22 cellular contexts compared by ENCODE assay signal in the genomic region with DNA sequence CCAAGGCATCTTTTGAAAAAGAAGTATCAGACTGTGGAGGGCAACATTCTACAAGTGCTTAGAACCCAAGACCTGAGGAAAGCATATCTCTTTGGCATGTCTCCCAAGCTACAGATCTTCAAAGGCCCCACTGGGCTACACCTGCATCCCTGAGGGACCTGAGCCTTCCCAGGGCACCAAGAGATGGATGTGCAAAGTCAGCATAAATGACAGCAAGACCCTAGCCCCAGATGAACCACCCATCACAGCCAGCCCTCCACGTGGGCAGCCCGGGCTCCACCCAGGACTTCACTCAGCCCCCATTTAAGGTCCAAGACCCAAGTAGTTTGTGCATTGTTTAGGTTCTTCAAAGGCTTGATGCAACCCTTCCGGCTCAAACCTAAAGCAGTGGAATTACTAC.
DNase-seq lines count a peak whose midpoint lies in the region; ATAC-seq, FAIRE-seq and TF ChIP-seq lines count a peak whose summit lies in the region.
"Had no signal": no experiment of that assay in that cellular context is flagged by ENCODE, and none has a peak within 500 bp of the region (broad histone marks: within the 10 kb centered on the region; RNA-seq: fewer than 3 reads in every experiment).

No MANE protein-coding gene starts in this region.

- H3K27ac ChIP-seq in HepG2 (ENCODE audit: extremely low read length, insufficient read depth, low read length) (no peak overlapping the region), right lobe of liver (no peak overlapping the region), Karpas-422 (ENCODE audit: low read length) (peak overlapping the region; percentile 39), GM12878 (ENCODE audit: control insufficient read depth, insufficient read depth) (no peak overlapping the region)
- H3K27ac ChIP-seq: BLaER1, C4-2B, GM23248 had no signal

- TF ChIP-seq RAD21 in HepG2 (CRISPR knock-in tag; IDR thresholded peaks at IDR 0.05) (no peak), GM12878 (IDR thresholded peaks at IDR 0.05; ENCODE audit: insufficient read depth, low read depth, low read length) (no peak)

- TF ChIP-seq CTCF in HepG2 (CRISPR knock-in tag; IDR thresholded peaks at IDR 0.05), result no peak
- TF ChIP-seq CTCF in right lobe of liver (IDR thresholded peaks at IDR 0.05), result no peak
- TF ChIP-seq CTCF in GM12878 (IDR thresholded peaks at IDR 0.05 in 2 of 3, conservative IDR thresholded peaks at IDR 0.05 in 1 of 3; ENCODE audit: control insufficient read depth in 2 of 3, extremely low read depth in 1 of 3, insufficient read depth in 1 of 3, low read depth in 3 of 3, low read length in 3 of 3), result no peak

- ATAC-seq in HepG2 (no peak), right lobe of liver (no peak), GM12878 (no peak), GM18909 (IDR thresholded peaks at IDR 0.05; ENCODE audit: poor library complexity, unreplicated experiment) (no peak)

- POLR2A ChIA-PET in HepG2 (lab: Yijun Ruan, JAX) (no interaction called here), GM12878 (lab: Charles Lee) (no interaction called here)

- no peaks in the 10 kb centered on the region; a peak in 1 of 5 replicates for H3K27me3 ChIP-seq in HepG2 (ENCODE audit: control insufficient read depth in 1 of 2, insufficient read depth in 2 of 2, low read length in 2 of 2)
- H3K27me3 ChIP-seq in right lobe of liver, result no peaks in the 10 kb centered on the region
- no peaks in the 10 kb centered on the region for H3K27me3 ChIP-seq in Karpas-422 (ENCODE audit: low read length)
- H3K27me3 ChIP-seq in GM12878 (replicated peaks in 1 of 2; ENCODE audit: control insufficient read depth in 2 of 2, insufficient read depth in 2 of 2, low read length in 1 of 2), result no peaks in the 10 kb centered on the region
- H3K27me3 ChIP-seq: BLaER1 had no signal

- TF ChIP-seq EP300 in HepG2 (IDR thresholded peaks at IDR 0.05; ENCODE audit: low read depth in 2 of 2, low read length in 2 of 2) (no peak), HepG2 (CRISPR knock-in tag; IDR thresholded peaks at IDR 0.05; ENCODE audit: borderline replicate concordance) (no peak), GM12878 (IDR thresholded peaks at IDR 0.05; ENCODE audit: borderline replicate concordance in 1 of 2, control insufficient read depth in 1 of 2, low read depth in 2 of 2, low read length in 2 of 2) (no peak)

- RAD21 ChIA-PET in GM12878 (lab: Charles Lee; ENCODE audit: unreplicated experiment), result no interaction called here

- H3K9me3 ChIP-seq in HepG2 (ENCODE audit: low read length) (no peaks in the 10 kb centered on the region), right lobe of liver (no peaks in the 10 kb centered on the region), Karpas-422 (ENCODE audit: low read length) (no peaks in the 10 kb centered on the region), GM12878 (replicated peaks; ENCODE audit: control insufficient read depth, insufficient read depth, low read length) (no peaks in the 10 kb centered on the region; the same call in 2 of the 3 replicates)

- H3K4me2 ChIP-seq in HepG2 (ENCODE audit: low read depth, low read length) (no peak overlapping the region), Karpas-422 (ENCODE audit: low read depth, low read length, poor library complexity, severe bottlenecking) (no peak overlapping the region), GM12878 (ENCODE audit: control insufficient read depth, insufficient read depth) (no peak overlapping the region)
- H3K4me2 ChIP-seq: BLaER1 had no signal

- FAIRE-seq in HepG2 (lab: Jason Lieb, UNC) (no peak), GM12878 (lab: Jason Lieb, UNC) (no peak)
- FAIRE-seq: D721Med, GM12891, GM18507, H1 had no signal

- DNase-seq in HepG2 (ENCODE audit: low spot score), result no peak
- no peak for DNase-seq in right lobe of liver
- no peak for DNase-seq in Karpas-422
- no peak for DNase-seq in GM12878 (ENCODE audit: low read depth, low spot score)
- no peak for DNase-seq in NCI-H748 treated with DMSO at 0.1 percent for 48 hours (lab: John Stamatoyannopoulos, UW)
- DNase-seq in cardiac septum (ENCODE audit: low spot score), result no peak
- DNase-seq: CD4-positive, alpha-beta T cell; CD8-positive, alpha-beta memory T cell; DMS 273 treated with DMSO at 0.1 percent for 48 hours; DMS79; EL; GDM1; GM23248; H7; HCEC 1CT had no signal

- H4K20me1 ChIP-seq in HepG2 (ENCODE audit: insufficient read depth, low read length) (no peaks in the 10 kb centered on the region), Karpas-422 (ENCODE audit: insufficient read depth, low read depth, low read length) (peaks cover 6% of the 10 kb centered on the region; the same call in 1 of the 2 replicates), GM12878 (ENCODE audit: control insufficient read depth, insufficient read depth) (no peaks in the 10 kb centered on the region)

- CTCF ChIA-PET in HepG2 (lab: Yijun Ruan, JAX; ENCODE audit: low intra/inter-chr PET ratio, low total read pairs) (no interaction called here), GM12878 (lab: Yijun Ruan, JAX) (interaction anchor here (1.4 kb wide), 1 partner anchor 16 kb away, joined by 3 read pairs; no protein-coding TSS in a partner anchor)

- H3K9ac ChIP-seq in HepG2 (ENCODE audit: insufficient read depth, low read depth, low read length) (no peak overlapping the region), Karpas-422 (ENCODE audit: low read length) (no peak overlapping the region), GM12878 (ENCODE audit: control insufficient read depth, insufficient read depth, low read length) (no peak overlapping the region)
- H3K9ac ChIP-seq: BLaER1, GM23248 had no signal

- no TSS peak for BruUV-seq in HepG2 (replicated peaks; lab: Mats Ljungman, UMichigan)
- no TSS peak for BruUV-seq in GM12878 (replicated peaks; lab: Mats Ljungman, UMichigan)

- intact Hi-C loops in HepG2 (cut with micrococcal nuclease; ENCODE audit: unreplicated experiment), result no loop called here
- intact Hi-C loops in right lobe of liver (cut with DNase I), result no loop called here
- intact Hi-C loops in GM12878 (cut with micrococcal nuclease; ENCODE audit: unreplicated experiment), result no loop called here
- intact Hi-C loops in cardiac septum (cut with DNase I), result no loop called here

- no peaks in the 10 kb centered on the region for H3K79me2 ChIP-seq in HepG2 (ENCODE audit: insufficient read depth, low read length)
- peaks cover 99% of the 10 kb centered on the region for H3K79me2 ChIP-seq in Karpas-422 (ENCODE audit: low read length)
- H3K79me2 ChIP-seq in GM12878 (ENCODE audit: control insufficient read depth, insufficient read depth, low read length), result peaks cover 42% of the 10 kb centered on the region

- H3K9me2 ChIP-seq in Karpas-422 (replicated peaks; ENCODE audit: insufficient read depth, low read length), result no peaks in the 10 kb centered on the region

- H2AFZ ChIP-seq in HepG2 (ENCODE audit: low read length) (no peak overlapping the region), Karpas-422 (ENCODE audit: low read length) (no peak overlapping the region), GM12878 (ENCODE audit: control insufficient read depth, low read depth, low read length) (no peak overlapping the region)
- H2AFZ ChIP-seq: GM23248 had no signal

- H3K4me3 ChIP-seq in HepG2 (replicated peaks in 1 of 3; ENCODE audit: insufficient read depth in 1 of 3, low read depth in 2 of 3, low read length in 3 of 3) (no peak overlapping the region), right lobe of liver (no peak overlapping the region), Karpas-422 (ENCODE audit: low read length) (no peak overlapping the region), GM12878 (no peak overlapping the region)
- H3K4me3 ChIP-seq: BLaER1, GM23248 had no signal

- H3K4me1 ChIP-seq in HepG2 (ENCODE audit: insufficient read depth, low read length) (no peaks in the 10 kb centered on the region), right lobe of liver (no peaks in the 10 kb centered on the region), Karpas-422 (ENCODE audit: low read length) (peaks cover 57% of the 10 kb centered on the region), GM12878 (ENCODE audit: control insufficient read depth, insufficient read depth, low read length) (peaks cover 12% of the 10 kb centered on the region)

- in situ Hi-C loops in HepG2 (cut with HindIII; ENCODE audit: extremely low pct_ligation_motif_present, low pct_unique_long_range_greater_than_20kb) (no loop called here), GM12878 (cut with MboI) (no loop called here)

- no peaks in the 10 kb centered on the region for H3K36me3 ChIP-seq in HepG2 (replicated peaks in 1 of 2; ENCODE audit: control insufficient read depth in 1 of 2, insufficient read depth in 2 of 2, low read length in 2 of 2)
- H3K36me3 ChIP-seq in right lobe of liver, result no peaks in the 10 kb centered on the region
- H3K36me3 ChIP-seq in Karpas-422 (ENCODE audit: insufficient read depth, low read length), result peaks cover 30% of the 10 kb centered on the region; the same call in 1 of the 2 replicates
- H3K36me3 ChIP-seq in GM12878 (ENCODE audit: control insufficient read depth in 2 of 2, insufficient read depth in 2 of 2, low read length in 1 of 2), result peaks cover 2 to 10% of the 10 kb centered on the region in 2 experiments

- WGBS in HepG2 (ENCODE audit: low lambda C conversion rate), result 50% methylated on average over 1 of the region's 3 CpGs
- WGBS in right lobe of liver (ENCODE audit: insufficient coverage, low coverage, low lambda C conversion rate, missing lambda C conversion rate), result 69% methylated on average over 3 of the region's 3 CpGs
- 89% methylated on average over 3 of the region's 3 CpGs for WGBS in GM12878 (ENCODE audit: insufficient coverage, insufficient replicate concordance, low lambda C conversion rate, missing lambda C conversion rate)

- SMC1A ChIA-PET in GM12878 (lab: Charles Lee; ENCODE audit: uncharacterized antibody, unreplicated experiment), result no interaction called here

- no peak for TF ChIP-seq POLR2A in HepG2 (IDR thresholded peaks at IDR 0.05; ENCODE audit: insufficient read depth in 1 of 2, low read depth in 2 of 2, low read length in 2 of 2)
- no peak for TF ChIP-seq POLR2A in right lobe of liver (IDR thresholded peaks at IDR 0.05)
- no peak for TF ChIP-seq POLR2A in GM12878 (IDR thresholded peaks at IDR 0.05; ENCODE audit: low read depth, low read length)

TF ChIP-seq in HepG2, 621 proteins besides CTCF, POLR2A, EP300 and RAD21:
- TF ChIP-seq MAFK (conservative IDR thresholded peaks at IDR 0.05 in 1 of 2, IDR thresholded peaks at IDR 0.05 in 1 of 2; ENCODE audit: low read length in 2 of 2) (peak; percentile 86 to 94), FOXC1 (CRISPR knock-in tag; IDR thresholded peaks at IDR 0.05; ENCODE audit: borderline replicate concordance) (no peak), ZSCAN22 (CRISPR knock-in tag; IDR thresholded peaks at IDR 0.05) (no peak), MAFF (IDR thresholded peaks at IDR 0.05; ENCODE audit: low read depth, low read length) (peak; percentile 89)

TF ChIP-seq in GM12878, 131 proteins besides CTCF, POLR2A, EP300 and RAD21:
- TF ChIP-seq SPI1 (IDR thresholded peaks at IDR 0.05; ENCODE audit: borderline replicate concordance, insufficient read depth, low read depth, low read length) (0 out of 2 replicates have a peak, but pooled peaks have one; percentile 3), BHLHE40 (IDR thresholded peaks at IDR 0.05; ENCODE audit: borderline replicate concordance in 1 of 2, low read depth in 2 of 2, low read length in 1 of 2) (no peak)
TF ChIP-seq in GM12878: peak in this region for 1.
